ENCODE assay signal across 1 cellular context in genomic region chr2:173124441-173124840, GRCh38.
TF ChIP-seq lines count a peak whose summit lies in the region.

No MANE protein-coding gene starts in this region.

TF ChIP-seq in H1, 55 proteins besides CTCF, POLR2A, EP300 and RAD21:
- no peak for TF ChIP-seq NRF1 (IDR thresholded peaks at IDR 0.05; ENCODE audit: low read depth, low read length)
- no peak for TF ChIP-seq TAF1 (IDR thresholded peaks at IDR 0.05; ENCODE audit: low read depth, low read length)
- no peak for TF ChIP-seq HDAC6 (IDR thresholded peaks at IDR 0.05; ENCODE audit: low read depth, low read length)
- TF ChIP-seq POLR2AphosphoS5 (IDR thresholded peaks at IDR 0.05; ENCODE audit: low read depth, low read length) = no peak
- no peak for TF ChIP-seq YY1 (IDR thresholded peaks at IDR 0.05; ENCODE audit: low read depth, low read length)
- TF ChIP-seq EGR1 (IDR thresholded peaks at IDR 0.05; ENCODE audit: borderline replicate concordance, low read depth, low read length) = no peak
- no peak for TF ChIP-seq CTBP2 (IDR thresholded peaks at IDR 0.05; ENCODE audit: borderline replicate concordance, insufficient read depth, insufficient read length, low read length)
- TF ChIP-seq CHD2 (IDR thresholded peaks at IDR 0.05; ENCODE audit: low read length) = no peak
- no peak for TF ChIP-seq CBX8 (IDR thresholded peaks at IDR 0.05; ENCODE audit: borderline replicate concordance, low read depth, low read length)
- TF ChIP-seq RNF2 (IDR thresholded peaks at IDR 0.05; ENCODE audit: borderline replicate concordance, low read depth, low read length, missing control alignments, poor library complexity, severe bottlenecking) = no peak
- TF ChIP-seq SUZ12 (IDR thresholded peaks at IDR 0.05; ENCODE audit: low read length) = no peak
- TF ChIP-seq E2F6 (IDR thresholded peaks at IDR 0.05) = no peak
- TF ChIP-seq, protein P1, sequence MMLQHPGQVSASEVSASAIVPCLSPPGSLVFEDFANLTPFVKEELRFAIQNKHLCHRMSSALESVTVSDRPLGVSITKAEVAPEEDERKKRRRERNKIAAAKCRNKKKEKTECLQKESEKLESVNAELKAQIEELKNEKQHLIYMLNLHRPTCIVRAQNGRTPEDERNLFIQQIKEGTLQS (IDR thresholded peaks at IDR 0.05; ENCODE audit: insufficient read depth, low read depth, low read length) = no peak
- no peak for TF ChIP-seq SP1 (IDR thresholded peaks at IDR 0.05; ENCODE audit: low read depth, low read length)
- TF ChIP-seq EZH2 (IDR thresholded peaks at IDR 0.05; ENCODE audit: low read depth, low read length, severe bottlenecking) = no peak
